ENCODE assay signal across 18 cellular contexts in genomic region chr2:237128845-237129592, GRCh38. TPM values are rescaled to one million over a fixed set of nuclear protein-coding genes. Genes with fewer than 3 reads are reported as not detected.
DNase-seq lines count a peak whose midpoint lies in the region; ATAC-seq, FAIRE-seq and TF ChIP-seq lines count a peak whose summit lies in the region.
"Had no signal": no experiment of that assay in that cellular context is flagged by ENCODE, and none has a peak within 500 bp of the region (broad histone marks: within the 10 kb centered on the region; RNA-seq: fewer than 3 reads in every experiment).

No MANE protein-coding gene starts in this region.

- TF ChIP-seq EP300 in K562 (IDR thresholded peaks at IDR 0.05; ENCODE audit: low read length): no peak

- H3K4me3 ChIP-seq in K562: no peak overlapping the region
- H3K4me3 ChIP-seq in osteoblast (ENCODE audit: insufficient read depth, low read length): peak overlapping the region; percentile 16
- H3K4me3 ChIP-seq: SK-N-MC, spleen, upper lobe of right lung had no signal

- no peak for ATAC-seq in K562
- no peak for ATAC-seq in HG03095 (IDR thresholded peaks at IDR 0.05; ENCODE audit: unreplicated experiment)
- no peak for ATAC-seq in HG03097 (IDR thresholded peaks at IDR 0.05; ENCODE audit: low FRiP score, unreplicated experiment)
- ATAC-seq: natural killer cell had no signal

- TF ChIP-seq CTCF in K562 (IDR thresholded peaks at IDR 0.05 in 2 of 3, conservative IDR thresholded peaks at IDR 0.05 in 1 of 3; ENCODE audit: insufficient read depth in 2 of 3, low read depth in 1 of 3, low read length in 3 of 3): no peak
- no peak for TF ChIP-seq CTCF in osteoblast (IDR thresholded peaks at IDR 0.05; ENCODE audit: extremely low read depth, low read depth, low read length)

- H4K20me1 ChIP-seq in K562 (replicated peaks; ENCODE audit: control insufficient read depth, insufficient read depth, low read length): no peaks in the 10 kb centered on the region
- H4K20me1 ChIP-seq in osteoblast (ENCODE audit: insufficient read depth, low read length): no peaks in the 10 kb centered on the region

- POLR2A ChIA-PET in activated CD4-positive, alpha-beta T cell treated with anti-CD3 and anti-CD28 coated beads, Interleukin-2, amount 10 ng/mL, durations not matched to agents 7 days and 5 days (lab: Charles Lee): no interaction called here
- POLR2A ChIA-PET in K562 (lab: Yijun Ruan, JAX): no interaction called here

- BruUV-seq in K562 (replicated peaks; lab: Mats Ljungman, UMichigan): no TSS peak

- intact Hi-C loops in activated CD4-positive, alpha-beta T cell treated with anti-CD3 and anti-CD28 coated beads, Interleukin-2, amount 10 ng/mL, durations not matched to agents 24 days and 14 days (cut with micrococcal nuclease): no loop called here
- intact Hi-C loops in K562 (cut with micrococcal nuclease): no loop called here

- H3K27me3 ChIP-seq in K562 (ENCODE audit: control insufficient read depth in 2 of 2, insufficient read depth in 2 of 2, low read length in 2 of 2): no peaks in the 10 kb centered on the region; a peak in 2 of 5 replicates
- no peaks in the 10 kb centered on the region for H3K27me3 ChIP-seq in osteoblast (ENCODE audit: insufficient read depth, low read length)
- H3K27me3 ChIP-seq: spleen, upper lobe of right lung had no signal

- no peaks in the 10 kb centered on the region for H3K27me3 Mint-ChIP-seq in activated CD4-positive, alpha-beta T cell treated with anti-CD3 and anti-CD28 coated beads, Interleukin-2, amount 10 ng/mL, durations not matched to agents 24 days and 14 days
- H3K27me3 Mint-ChIP-seq in activated CD4-positive, alpha-beta T cell treated with anti-CD3 and anti-CD28 coated beads, Interleukin-2, amount 10 ng/mL, durations not matched to agents 7 days and 5 days: no peaks in the 10 kb centered on the region
- H3K27me3 Mint-ChIP-seq: activated naive CD8-positive, alpha-beta T cell treated with anti-CD3 and anti-CD28 coated beads for 36 hours; B cell had no signal

- no peaks in the 10 kb centered on the region for H3K9me3 Mint-ChIP-seq in activated CD4-positive, alpha-beta T cell treated with anti-CD3 and anti-CD28 coated beads, Interleukin-2, amount 10 ng/mL, durations not matched to agents 24 days and 14 days
- no peaks in the 10 kb centered on the region for H3K9me3 Mint-ChIP-seq in activated CD4-positive, alpha-beta T cell treated with anti-CD3 and anti-CD28 coated beads, Interleukin-2, amount 10 ng/mL, durations not matched to agents 7 days and 5 days
- H3K9me3 Mint-ChIP-seq: activated naive CD8-positive, alpha-beta T cell treated with anti-CD3 and anti-CD28 coated beads for 36 hours; natural killer cell had no signal

- FAIRE-seq in K562 (lab: Jason Lieb, UNC): no peak

- H3K9ac ChIP-seq in K562 (ENCODE audit: insufficient read depth in 1 of 2, low read depth in 2 of 2, low read length in 2 of 2): no peak overlapping the region

- H3K79me2 ChIP-seq in K562 (ENCODE audit: control insufficient read depth, insufficient read depth, low read length) (no peaks in the 10 kb centered on the region), osteoblast (ENCODE audit: insufficient read depth, low read length) (no peaks in the 10 kb centered on the region)

- WGBS in K562 (ENCODE audit: insufficient coverage, low coverage, missing lambda C conversion rate): 6% methylated on average over 10 of the region's 10 CpGs

- H3K9me3 ChIP-seq in K562 (replicated peaks; ENCODE audit: control insufficient read depth, insufficient read depth, low read depth, low read length) (no peaks in the 10 kb centered on the region; the same call in 1 of the 2 replicates), osteoblast (ENCODE audit: low read depth, low read length) (no peaks in the 10 kb centered on the region)
- H3K9me3 ChIP-seq: spleen, upper lobe of right lung had no signal

- H3K27ac ChIP-seq in K562 (ENCODE audit: extremely low read depth, low read depth, low read length): no peak overlapping the region
- peak overlapping the region; percentile 84 for H3K27ac ChIP-seq in osteoblast (ENCODE audit: low read depth, low read length)
- H3K27ac ChIP-seq: SK-N-MC, spleen, upper lobe of right lung had no signal

- H3K36me3 ChIP-seq in K562 (ENCODE audit: control insufficient read depth, insufficient read depth, low read length) (no peaks in the 10 kb centered on the region; the same call in 2 of the 3 replicates), osteoblast (ENCODE audit: insufficient read depth, low read length) (no peaks in the 10 kb centered on the region)
- H3K36me3 ChIP-seq: spleen, upper lobe of right lung had no signal

- in situ Hi-C loops in K562 (cut with MboI): loop anchor here (10.0 kb wide), 1 partner anchor 436 kb away; the partner anchor contains the start of gene PRLH

- H2AFZ ChIP-seq in K562 (ENCODE audit: low read depth, low read length): no peak overlapping the region
- no peak overlapping the region for H2AFZ ChIP-seq in osteoblast (ENCODE audit: low read length)

- TF ChIP-seq RAD21 in K562 (CRISPR knock-in tag; conservative IDR thresholded peaks at IDR 0.05 in 1 of 2, IDR thresholded peaks at IDR 0.05 in 1 of 2): no peak

- no peaks in the 10 kb centered on the region for H3K4me1 ChIP-seq in K562 (replicated peaks in 1 of 2; ENCODE audit: control insufficient read depth in 2 of 2, insufficient read depth in 2 of 2, low read length in 2 of 2)
- peaks cover 20% of the 10 kb centered on the region for H3K4me1 ChIP-seq in osteoblast (ENCODE audit: insufficient read depth, low read length)

- H3K4me1 Mint-ChIP-seq in activated CD4-positive, alpha-beta T cell treated with anti-CD3 and anti-CD28 coated beads, Interleukin-2, amount 10 ng/mL, durations not matched to agents 24 days and 14 days: no peaks in the 10 kb centered on the region
- no peaks in the 10 kb centered on the region for H3K4me1 Mint-ChIP-seq in activated CD4-positive, alpha-beta T cell treated with anti-CD3 and anti-CD28 coated beads, Interleukin-2, amount 10 ng/mL, durations not matched to agents 7 days and 5 days
- H3K4me1 Mint-ChIP-seq: activated naive CD8-positive, alpha-beta T cell treated with anti-CD3 and anti-CD28 coated beads for 36 hours; B cell; natural killer cell had no signal

- CTCF ChIA-PET in activated CD4-positive, alpha-beta T cell treated with anti-CD3 and anti-CD28 coated beads, Interleukin-2, amount 10 ng/mL, durations not matched to agents 7 days and 5 days (lab: Charles Lee): no interaction called here
- CTCF ChIA-PET in K562 (lab: Yijun Ruan, JAX; ENCODE audit: low intra/inter-chr PET ratio): no interaction called here

- H3K36me3 Mint-ChIP-seq in activated CD4-positive, alpha-beta T cell treated with anti-CD3 and anti-CD28 coated beads, Interleukin-2, amount 10 ng/mL, durations not matched to agents 24 days and 14 days (ENCODE audit: low read depth): no peaks in the 10 kb centered on the region
- no peaks in the 10 kb centered on the region for H3K36me3 Mint-ChIP-seq in activated CD4-positive, alpha-beta T cell treated with anti-CD3 and anti-CD28 coated beads, Interleukin-2, amount 10 ng/mL, durations not matched to agents 7 days and 5 days (ENCODE audit: low read depth)
- H3K36me3 Mint-ChIP-seq: activated naive CD8-positive, alpha-beta T cell treated with anti-CD3 and anti-CD28 coated beads for 36 hours; natural killer cell had no signal

- no peak overlapping the region for H3K4me2 ChIP-seq in K562 (ENCODE audit: insufficient read depth, low read length)
- H3K4me2 ChIP-seq in osteoblast (ENCODE audit: insufficient read depth, low read length): peak overlapping the region; percentile 44

- no peak for TF ChIP-seq POLR2A in K562 (conservative IDR thresholded peaks at IDR 0.05)

- no peak overlapping the region for H3K4me3 Mint-ChIP-seq in activated CD4-positive, alpha-beta T cell treated with anti-CD3 and anti-CD28 coated beads, Interleukin-2, amount 10 ng/mL, durations not matched to agents 24 days and 14 days
- H3K4me3 Mint-ChIP-seq in activated CD4-positive, alpha-beta T cell treated with anti-CD3 and anti-CD28 coated beads, Interleukin-2, amount 10 ng/mL, durations not matched to agents 7 days and 5 days: no peak overlapping the region
- H3K4me3 Mint-ChIP-seq: activated naive CD8-positive, alpha-beta T cell treated with anti-CD3 and anti-CD28 coated beads for 36 hours; B cell; natural killer cell had no signal

- peak; percentile 23 for DNase-seq in activated CD4-positive, alpha-beta T cell treated with anti-CD3 and anti-CD28 coated beads, Interleukin-2, amount 10 ng/mL, durations not matched to agents 24 days and 14 days
- no peak for DNase-seq in activated CD4-positive, alpha-beta T cell treated with anti-CD3 and anti-CD28 coated beads, Interleukin-2, amount 10 ng/mL, durations not matched to agents 7 days and 5 days
- DNase-seq in K562 (ENCODE audit: extremely low read depth in 1 of 4, low spot score in 3 of 4): no peak
- no peak for DNase-seq in osteoblast (ENCODE audit: insufficient read length, low spot score, missing footprints)
- no peak for DNase-seq in OCI-M1 (lab: John Stamatoyannopoulos, UW)
- DNase-seq in SW480 (ENCODE audit: low spot score): no peak
- DNase-seq: glutamatergic neuron, natural killer cell, NCI-H1092 treated with DMSO at 0.1 percent for 48 hours, NCI-H2029 treated with DMSO at 0.1 percent for 48 hours, spleen, T-helper 2 cell had no signal

- no peaks in the 10 kb centered on the region for H3K9me1 ChIP-seq in K562 (ENCODE audit: control insufficient read depth, insufficient read depth, low read length)

- H3K27ac Mint-ChIP-seq in activated CD4-positive, alpha-beta T cell treated with anti-CD3 and anti-CD28 coated beads, Interleukin-2, amount 10 ng/mL, durations not matched to agents 24 days and 14 days: no peak overlapping the region
- no peak overlapping the region for H3K27ac Mint-ChIP-seq in activated CD4-positive, alpha-beta T cell treated with anti-CD3 and anti-CD28 coated beads, Interleukin-2, amount 10 ng/mL, durations not matched to agents 7 days and 5 days
- H3K27ac Mint-ChIP-seq: activated naive CD8-positive, alpha-beta T cell treated with anti-CD3 and anti-CD28 coated beads for 36 hours; B cell; natural killer cell had no signal

RNA-seq across cellular contexts. Expression of gene COPS8, which starts 43.3 kb away (rescaled TPM):
- total RNA-seq in activated CD4-positive, alpha-beta T cell treated with anti-CD3 and anti-CD28 coated beads, Interleukin-2, amount 10 ng/mL, durations not matched to agents 24 days and 14 days: 60.1 and 67.5 TPM in 2 replicates
- 10 to 100 TPM; 43.4 to 50.1 TPM for total RNA-seq in activated CD4-positive, alpha-beta T cell treated with anti-CD3 and anti-CD28 coated beads, Interleukin-2, amount 10 ng/mL, durations not matched to agents 7 days and 5 days
- total RNA-seq in K562 (2011; cell fraction: chromatin; rRNA removed; ENCODE audit: low replicate concordance): 11.4 and 23.7 TPM in 2 replicates
- 7.7 and 8.7 TPM in 2 replicates for total RNA-seq in K562 (2011; cell fraction: nucleolus; rRNA removed)
- total RNA-seq in K562 (2011; cell fraction: nucleoplasm; rRNA removed): 14.3 and 22.3 TPM in 2 replicates
- total RNA-seq in K562 (2014; rRNA removed): 52.5 and 58.9 TPM in 2 replicates
- total RNA-seq in K562 (2014; rRNA removed; fragmentation: Illumina TruSeq; extraction: Trizol): 35.0 and 40.4 TPM in 2 replicates
- 32.3 and 38.7 TPM in 2 replicates for total RNA-seq in K562 (2015; rRNA removed; fragmentation: Illumina TruSeq; extraction: Trizol)
- 28.2 and 30.0 TPM in 2 replicates for total RNA-seq in K562 (2021)
- 56.0 and 72.8 TPM in 2 replicates for polyA plus RNA-seq in K562 (2011; rRNA removed)
- polyA plus RNA-seq in K562 (2011; cell fraction: cytosol; rRNA removed): 21.4 and 48.1 TPM in 2 replicates
- 25.9 and 33.8 TPM in 2 replicates for polyA plus RNA-seq in K562 (2011; cell fraction: nucleus; rRNA removed)
- polyA plus RNA-seq in K562 (2012): 21.1 and 21.8 TPM in 2 replicates
- 35.3 and 46.0 TPM in 2 replicates for polyA plus RNA-seq in K562 (2014; fragmentation: Illumina TruSeq; extraction: Trizol)
- polyA plus RNA-seq in K562 (2014; fragmentation: Nextera tagmentation; extraction: Ambion mirVana): 10 to 100 TPM; 72.8 to 97.3 TPM
- 59.4 and 82.9 TPM in 2 replicates for polyA plus RNA-seq in K562 (2014; rRNA removed)
- 25.3 and 26.2 TPM in 2 replicates for polyA minus RNA-seq in K562 (2011; rRNA and poly(A)+ RNA removed)
- polyA minus RNA-seq in K562 (2011; cell fraction: cytosol; rRNA and poly(A)+ RNA removed): 13.5 and 13.8 TPM in 2 replicates
- polyA minus RNA-seq in K562 (2011; cell fraction: nucleus; rRNA and poly(A)+ RNA removed): 9.8 and 16.6 TPM in 2 replicates
- total RNA-seq in osteoblast: 91.2 and 98.4 TPM in 2 replicates
